ENCODE assay signal across 12 cellular contexts in the genomic region with DNA sequence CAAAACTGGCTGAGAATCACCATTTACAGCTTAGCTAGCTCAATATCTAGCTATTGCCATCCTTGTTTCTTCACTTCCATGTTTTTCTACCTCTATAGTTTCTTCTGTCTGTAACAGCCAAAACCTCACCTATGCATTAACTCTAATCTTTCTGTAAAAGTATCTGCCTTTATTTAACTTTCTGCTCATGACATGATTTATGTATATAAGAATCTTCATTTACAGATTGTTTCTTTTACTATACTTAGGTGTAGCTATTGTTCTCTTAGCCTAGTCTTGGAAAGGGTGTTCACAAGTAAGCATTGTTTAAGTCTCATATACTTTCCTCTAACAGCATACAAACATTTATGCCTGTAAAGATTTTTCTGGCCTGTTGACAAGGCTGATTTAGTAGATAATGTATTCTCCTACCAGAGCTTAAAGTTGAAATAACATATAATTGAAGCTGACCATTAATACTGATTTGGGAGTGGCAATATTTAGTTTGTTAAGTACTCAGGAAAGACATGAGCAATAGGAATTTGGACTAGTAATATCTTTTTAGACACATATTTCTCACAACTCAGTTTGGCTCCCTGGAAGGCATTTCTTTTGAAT. TPM values are rescaled to one million over a fixed set of nuclear protein-coding genes. Genes with fewer than 3 reads are reported as not detected.
DNase-seq lines count a peak whose midpoint lies in the region; ATAC-seq and TF ChIP-seq lines count a peak whose summit lies in the region.
"Had no signal": no experiment of that assay in that cellular context is flagged by ENCODE, and none has a peak within 500 bp of the region (broad histone marks: within the 10 kb centered on the region; RNA-seq: fewer than 3 reads in every experiment).

No MANE protein-coding gene starts in this region.

- H3K27ac ChIP-seq in ACC112 (ENCODE audit: low read depth, low read length) = no peak overlapping the region
- H3K27ac ChIP-seq in muscle layer of colon (ENCODE audit: low read depth, low read length) = peak overlapping the region; percentile 10

- peak overlapping the region; percentile 49 for H2AFZ ChIP-seq in ACC112 (ENCODE audit: low read length, unreplicated experiment)

- no peak overlapping the region for H3K4me3 ChIP-seq in ACC112 (ENCODE audit: low read depth, low read length)
- H3K4me3 ChIP-seq in muscle layer of colon (ENCODE audit: low read depth in 1 of 2, low read length in 2 of 2) = no peak overlapping the region

- H3K4me1 ChIP-seq in ACC112 (ENCODE audit: control insufficient read depth, insufficient read depth, low read length, unreplicated experiment) (peaks cover 33% of the 10 kb centered on the region), muscle layer of colon (ENCODE audit: insufficient read depth, low read length) (peaks cover 51% of the 10 kb centered on the region)

- CTCF ChIA-PET in HEK293T (lab: Yijun Ruan, JAX) = interaction anchor here (0.8 to 1.9 kb wide), 3 partner anchors 36 to 149 kb away, joined by 4 to 5 read pairs (median 4); no protein-coding TSS in a partner anchor
- CTCF ChIA-PET in activated CD8-positive, alpha-beta T cell treated with anti-CD3 and anti-CD28 coated beads, Interleukin-2, amount 10 ng/mL, durations not matched to agents 7 days and 5 days (lab: Charles Lee) = interaction anchor here (0.9 to 4.0 kb wide), 13 partner anchors 8 to 273 kb away, joined by 3 to 16 read pairs (median 5); partner anchors contain the start of gene TBC1D23

- H3K27me3 ChIP-seq in ACC112 (ENCODE audit: insufficient read depth, low read length) = no peaks in the 10 kb centered on the region
- H3K27me3 ChIP-seq in muscle layer of colon (ENCODE audit: control insufficient read depth in 1 of 2, insufficient read depth in 2 of 2, low read length in 2 of 2) = no peaks in the 10 kb centered on the region

- H3K36me3 Mint-ChIP-seq in activated CD8-positive, alpha-beta T cell treated with anti-CD3 and anti-CD28 coated beads, Interleukin-2, amount 10 ng/mL, durations not matched to agents 7 days and 5 days (ENCODE audit: low read depth) = peaks cover 65% of the 10 kb centered on the region
- peaks cover 2% of the 10 kb centered on the region for H3K36me3 Mint-ChIP-seq in T-helper 17 cell (ENCODE audit: low read depth)

- H3K27me3 Mint-ChIP-seq in activated CD8-positive, alpha-beta T cell treated with anti-CD3 and anti-CD28 coated beads, Interleukin-2, amount 10 ng/mL, durations not matched to agents 7 days and 5 days (ENCODE audit: low read depth) = no peaks in the 10 kb centered on the region
- no peaks in the 10 kb centered on the region for H3K27me3 Mint-ChIP-seq in T-helper 17 cell

- no peaks in the 10 kb centered on the region for H3K9me3 ChIP-seq in muscle layer of colon (ENCODE audit: low read length)
- no peaks in the 10 kb centered on the region for H3K9me3 ChIP-seq in T-helper 17 cell (ENCODE audit: control insufficient read depth, low read length, poor library complexity, severe bottlenecking)

- DNase-seq in HEK293T (ENCODE audit: extremely low spot score) (no peak), T-helper 17 cell (no peak), GM20000 (ENCODE audit: low spot score) (no peak), islet precursor cell (no peak)
- DNase-seq in activated CD8-positive, alpha-beta T cell treated with anti-CD3 and anti-CD28 coated beads, Interleukin-2, amount 10 ng/mL, durations not matched to agents 7 days and 5 days = no peak
- DNase-seq: left cardiac atrium; NCI-H1417 treated with DMSO at 0.1 percent for 48 hours; occipital lobe; stimulated activated CD4-positive, alpha-beta T cell treated with anti-CD3 and anti-CD28 coated beads, Interleukin-4, amount 100 ng/mL, for 4 hours had no signal

- no peak for TF ChIP-seq CTCF in GM20000 (IDR thresholded peaks at IDR 0.05; ENCODE audit: extremely low read depth, missing control alignments)

- H3K9me3 Mint-ChIP-seq in activated CD8-positive, alpha-beta T cell treated with anti-CD3 and anti-CD28 coated beads, Interleukin-2, amount 10 ng/mL, durations not matched to agents 7 days and 5 days (ENCODE audit: insufficient read depth) = peaks cover 3% of the 10 kb centered on the region

- H3K9ac ChIP-seq in muscle layer of colon (ENCODE audit: low read length) = no peak overlapping the region

- H3K4me1 Mint-ChIP-seq in activated CD8-positive, alpha-beta T cell treated with anti-CD3 and anti-CD28 coated beads, Interleukin-2, amount 10 ng/mL, durations not matched to agents 7 days and 5 days (ENCODE audit: low read depth) = peaks cover 70% of the 10 kb centered on the region
- no peaks in the 10 kb centered on the region for H3K4me1 Mint-ChIP-seq in T-helper 17 cell

- peak overlapping the region; percentile 85 for H3K27ac Mint-ChIP-seq in activated CD8-positive, alpha-beta T cell treated with anti-CD3 and anti-CD28 coated beads, Interleukin-2, amount 10 ng/mL, durations not matched to agents 7 days and 5 days
- H3K27ac Mint-ChIP-seq in T-helper 17 cell = no peak overlapping the region

- no peaks in the 10 kb centered on the region for H3K79me2 ChIP-seq in ACC112 (ENCODE audit: control insufficient read depth, insufficient read depth, low read length, unreplicated experiment)

- H3K4me3 Mint-ChIP-seq in activated CD8-positive, alpha-beta T cell treated with anti-CD3 and anti-CD28 coated beads, Interleukin-2, amount 10 ng/mL, durations not matched to agents 7 days and 5 days = no peak overlapping the region
- no peak overlapping the region for H3K4me3 Mint-ChIP-seq in T-helper 17 cell

- POLR2A ChIA-PET in HEK293T (lab: Yijun Ruan, JAX) = interaction anchor here (2.6 kb wide), 1 partner anchor 155 kb away, joined by 8 read pairs; the partner anchor contains the start of gene TBC1D23
- POLR2A ChIA-PET in activated CD8-positive, alpha-beta T cell treated with anti-CD3 and anti-CD28 coated beads, Interleukin-2, amount 10 ng/mL, durations not matched to agents 7 days and 5 days (lab: Charles Lee) = no interaction called here

- ATAC-seq in activated CD8-positive, alpha-beta T cell treated with anti-CD3 and anti-CD28 coated beads, Interleukin-2, amount 10 ng/mL, durations not matched to agents 7 days and 5 days = no peak
- ATAC-seq in T-helper 17 cell (no peak), GM21367 (IDR thresholded peaks at IDR 0.05; ENCODE audit: unreplicated experiment) (no peak)

- H3K36me3 ChIP-seq in ACC112 (ENCODE audit: insufficient read depth, low read length) (no peaks in the 10 kb centered on the region), muscle layer of colon (ENCODE audit: insufficient read depth, low read length) (no peaks in the 10 kb centered on the region)

TF ChIP-seq in HEK293T, 16 proteins besides CTCF, POLR2A, EP300 and RAD21:
- no peak for TF ChIP-seq ZNF384 (IDR thresholded peaks at IDR 0.05)
- TF ChIP-seq SUZ12 (IDR thresholded peaks at IDR 0.05) = no peak
- TF ChIP-seq PKNOX1 (IDR thresholded peaks at IDR 0.05) = peak; percentile 67
- no peak for TF ChIP-seq NFRKB (IDR thresholded peaks at IDR 0.05)
- TF ChIP-seq ARNT (IDR thresholded peaks at IDR 0.05) = no peak
- TF ChIP-seq FOXM1 (IDR thresholded peaks at IDR 0.05; ENCODE audit: borderline replicate concordance) = no peak
- no peak for TF ChIP-seq FOXA1 (IDR thresholded peaks at IDR 0.05)

RNA-seq across cellular contexts. Expression of gene FILIP1L, which starts 9.4 kb away (rescaled TPM):
- 1 to 10 TPM; 1.5 to 1.7 TPM for total RNA-seq in activated CD8-positive, alpha-beta T cell treated with anti-CD3 and anti-CD28 coated beads, Interleukin-2, amount 10 ng/mL, durations not matched to agents 7 days and 5 days
- total RNA-seq in T-helper 17 cell = under 1 TPM in 1 of 2 donors, not detected in 1; 0.82 TPM
